ENCODE assay signal across 8 cellular contexts in genomic region chr12:102169922-102170698, GRCh38. TPM values are rescaled to one million over a fixed set of nuclear protein-coding genes. Genes with fewer than 3 reads are reported as not detected.
DNase-seq lines count a peak whose midpoint lies in the region; ATAC-seq, FAIRE-seq and TF ChIP-seq lines count a peak whose summit lies in the region.

No MANE protein-coding gene starts in this region.

- no peak overlapping the region for H3K18ac ChIP-seq in H1 (ENCODE audit: extremely low read depth, low read length)

- H2BK20ac ChIP-seq in H1 (ENCODE audit: low read length), result no peak overlapping the region

- TF ChIP-seq EP300 in H1 (IDR thresholded peaks at IDR 0.05; ENCODE audit: borderline replicate concordance in 1 of 2, low read depth in 2 of 2, low read length in 2 of 2), result no peak
- no peak for TF ChIP-seq EP300 in neural cell (conservative IDR thresholded peaks at IDR 0.05; ENCODE audit: poor library complexity, severe bottlenecking)

- WGBS in H1 (ENCODE audit: extremely low coverage in 1 of 2, insufficient coverage in 1 of 2, insufficient read length in 1 of 2, insufficient replicate concordance in 2 of 2, low coverage in 1 of 2, low lambda C conversion rate in 2 of 2, missing lambda C conversion rate in 1 of 2), 2 experiments, result 88% methylated on average over 2 of the region's 2 CpGs; no CpG with 5 or more reads in 1 of the 2 experiments

- H3K9me3 Mint-ChIP-seq in CD4-positive, CD25-positive, alpha-beta regulatory T cell, result no peaks in the 10 kb centered on the region

- H3K23me2 ChIP-seq in H1 (ENCODE audit: low read depth, low read length), result no peaks in the 10 kb centered on the region; the same call in 1 of the 2 replicates

- H2BK15ac ChIP-seq in H1 (ENCODE audit: low read length), result no peak overlapping the region

- H3K4me2 ChIP-seq in H1 (ENCODE audit: insufficient read depth in 1 of 2, low read depth in 2 of 2, low read length in 2 of 2) (no peak overlapping the region), neural cell (ENCODE audit: low read length) (no peak overlapping the region)

- H3K27ac ChIP-seq in CD4-positive, CD25-positive, alpha-beta regulatory T cell (ENCODE audit: insufficient read depth, low read length, poor library complexity, severe bottlenecking), result no peak overlapping the region
- H3K27ac ChIP-seq in H1 (ENCODE audit: low read depth, low read length) (no peak overlapping the region), neural cell (ENCODE audit: low read length) (no peak overlapping the region)

- no peak overlapping the region for H3K4me3 ChIP-seq in CD4-positive, CD25-positive, alpha-beta regulatory T cell (ENCODE audit: low read depth, low read length)
- H3K4me3 ChIP-seq in H1 (ENCODE audit: extremely low read depth in 1 of 4, insufficient read depth in 2 of 4, low read depth in 3 of 4, low read length in 4 of 4) (no peak overlapping the region), neural cell (ENCODE audit: low read length) (no peak overlapping the region), MG63 (no peak overlapping the region)

- no peaks in the 10 kb centered on the region for H3K79me1 ChIP-seq in H1 (ENCODE audit: low read depth, low read length)

- TF ChIP-seq CTCF in H1 (IDR thresholded peaks at IDR 0.05; ENCODE audit: control extremely low read depth in 1 of 3, insufficient read depth in 1 of 3, low read depth in 1 of 3, low read length in 3 of 3), result peak in 2 of 3 experiments; percentile 42 to 76; a peak in 2 of 4 replicates
- TF ChIP-seq CTCF in neural cell (IDR thresholded peaks at IDR 0.05; ENCODE audit: poor library complexity, severe bottlenecking), result peak; percentile 64

- H2AFZ ChIP-seq in H1 (ENCODE audit: low read length) (no peak overlapping the region), neural cell (ENCODE audit: low read depth, low read length) (no peak overlapping the region)

- DNase-seq in CD4-positive, CD25-positive, alpha-beta regulatory T cell, result peak in 1 of 3 donors; percentile 67
- DNase-seq in NCI-H748 treated with DMSO at 0.1 percent for 48 hours (lab: John Stamatoyannopoulos, UW) (peak; percentile 6), H1 (ENCODE audit: low read depth in 1 of 2, low spot score in 2 of 2) (no peak), NCI-H226 (no peak), MG63 (no peak)
- no peak for DNase-seq in stimulated activated naive CD4-positive, alpha-beta T cell treated with Interleukin-2 at 50 U/mL for 16 hours (lab: John Stamatoyannopoulos, UW)

- H3K56ac ChIP-seq in H1 (replicated peaks; ENCODE audit: insufficient read length, low read depth, low read length), result no peak overlapping the region

- H3K36me3 ChIP-seq in CD4-positive, CD25-positive, alpha-beta regulatory T cell (ENCODE audit: control insufficient read depth, insufficient read depth, low read length), result no peaks in the 10 kb centered on the region
- H3K36me3 ChIP-seq in H1 (ENCODE audit: control insufficient read depth in 2 of 4, insufficient read depth in 4 of 4, low read length in 3 of 4) (no peaks in the 10 kb centered on the region; a peak in 1 of 8 replicates), neural cell (ENCODE audit: insufficient read depth, low read length) (no peaks in the 10 kb centered on the region), MG63 (peaks cover 2% of the 10 kb centered on the region; the same call in 1 of the 2 replicates)

- H3K79me2 ChIP-seq in H1 (ENCODE audit: control insufficient read depth in 1 of 2, insufficient read depth in 2 of 2, low read length in 2 of 2) (no peaks in the 10 kb centered on the region), neural cell (replicated peaks; ENCODE audit: insufficient read depth, low read length) (no peaks in the 10 kb centered on the region)

- no peak overlapping the region for H2BK12ac ChIP-seq in H1 (ENCODE audit: low read depth, low read length)

- CTCF ChIA-PET in H1 (lab: Charles Lee; ENCODE audit: partially characterized antibody), result interaction anchor here (0.6 to 2.4 kb wide), 41 partner anchors 8 to 1962 kb away, joined by 3 to 23 read pairs (median 3); no protein-coding TSS in a partner anchor

- H3K4me1 ChIP-seq in CD4-positive, CD25-positive, alpha-beta regulatory T cell (ENCODE audit: control insufficient read depth, insufficient read depth, low read length, poor library complexity, severe bottlenecking), result peaks cover 10% of the 10 kb centered on the region
- no peaks in the 10 kb centered on the region for H3K4me1 ChIP-seq in H1 (replicated peaks in 1 of 4; ENCODE audit: control insufficient read depth in 3 of 4, insufficient read depth in 4 of 4, low read length in 3 of 4)

- no peaks in the 10 kb centered on the region for H3K9me3 ChIP-seq in CD4-positive, CD25-positive, alpha-beta regulatory T cell (ENCODE audit: control insufficient read depth in 2 of 2, low read length in 2 of 2)
- H3K9me3 ChIP-seq in H1 (ENCODE audit: insufficient read depth in 2 of 2, low read depth in 1 of 2, low read length in 1 of 2) (no peaks in the 10 kb centered on the region), neural cell (ENCODE audit: low read length) (no peaks in the 10 kb centered on the region), MG63 (no peaks in the 10 kb centered on the region)

- no peaks in the 10 kb centered on the region for H3K9me2 ChIP-seq in neural cell (ENCODE audit: insufficient read depth, low read length)

- H3K27me3 ChIP-seq in CD4-positive, CD25-positive, alpha-beta regulatory T cell (ENCODE audit: control insufficient read depth, insufficient read depth, low read length), result no peaks in the 10 kb centered on the region
- H3K27me3 ChIP-seq in H1 (replicated peaks in 1 of 4; ENCODE audit: control insufficient read depth in 3 of 4, extremely low read depth in 1 of 4, insufficient read depth in 3 of 4, low read length in 3 of 4) (no peaks in the 10 kb centered on the region), neural cell (ENCODE audit: insufficient read depth, low read depth, low read length) (no peaks in the 10 kb centered on the region), MG63 (no peaks in the 10 kb centered on the region)

- no peaks in the 10 kb centered on the region for H3F3A ChIP-seq in neural cell (ENCODE audit: insufficient read depth, low read length, poor library complexity, severe bottlenecking)

- H2BK5ac ChIP-seq in H1 (ENCODE audit: low read depth, low read length), result no peak overlapping the region

- H4K5ac ChIP-seq in H1 (ENCODE audit: insufficient read length, low read depth, low read length), result no peak overlapping the region

- no peak overlapping the region for H4K91ac ChIP-seq in H1 (replicated peaks; ENCODE audit: insufficient read length, low read length)

- H4K20me1 ChIP-seq in H1 (replicated peaks in 1 of 2; ENCODE audit: control insufficient read depth in 1 of 2, insufficient read depth in 2 of 2, low read length in 2 of 2) (peaks cover 0 to 2% of the 10 kb centered on the region in 2 experiments), neural cell (ENCODE audit: insufficient read depth) (no peaks in the 10 kb centered on the region)

- peaks cover 3% of the 10 kb centered on the region for H3K36me3 Mint-ChIP-seq in CD4-positive, CD25-positive, alpha-beta regulatory T cell

- H3K4ac ChIP-seq in H1 (replicated peaks; ENCODE audit: insufficient read length, low read depth, low read length), result no peak overlapping the region

- no peak overlapping the region for H3K9ac ChIP-seq in H1 (replicated peaks in 1 of 4; ENCODE audit: extremely low read depth in 1 of 4, low read depth in 3 of 4, low read length in 3 of 4)
- no peak overlapping the region for H3K9ac ChIP-seq in neural cell (ENCODE audit: low read length)

- no peaks in the 10 kb centered on the region for H3K27me3 Mint-ChIP-seq in CD4-positive, CD25-positive, alpha-beta regulatory T cell

- TF ChIP-seq RAD21 in H1 (IDR thresholded peaks at IDR 0.05 in 1 of 2, conservative IDR thresholded peaks at IDR 0.05 in 1 of 2; ENCODE audit: low read depth in 2 of 2, low read length in 2 of 2), result peak; percentile 57 to 61
- peak; percentile 59 for TF ChIP-seq RAD21 in neural cell (conservative IDR thresholded peaks at IDR 0.05)

- no peak overlapping the region for H3K4me3 Mint-ChIP-seq in CD4-positive, CD25-positive, alpha-beta regulatory T cell

- H2AK5ac ChIP-seq in H1 (ENCODE audit: low read depth, low read length), result no peak overlapping the region

- ATAC-seq in CD4-positive, CD25-positive, alpha-beta regulatory T cell (ENCODE audit: low read depth in 2 of 2), result peak; percentile 55 to 65
- peak; percentile 54 for ATAC-seq in GM19351 (IDR thresholded peaks at IDR 0.05; ENCODE audit: unreplicated experiment)

- no peak overlapping the region for H3K23ac ChIP-seq in H1 (ENCODE audit: insufficient read length)

- POLR2A ChIA-PET in H1 (lab: Charles Lee; ENCODE audit: partially characterized antibody), result no interaction called here

- H3K27ac Mint-ChIP-seq in CD4-positive, CD25-positive, alpha-beta regulatory T cell, result no peak overlapping the region

- peaks cover 6 to 19% (median 8%) of the 10 kb centered on the region in 4 donors for H3K4me1 Mint-ChIP-seq in CD4-positive, CD25-positive, alpha-beta regulatory T cell

- peak; percentile 62 for FAIRE-seq in H1 (lab: Jason Lieb, UNC)

- H4K8ac ChIP-seq in H1 (ENCODE audit: extremely low read depth, insufficient read depth, low read length), result no peak overlapping the region

- H3K14ac ChIP-seq in H1 (ENCODE audit: insufficient read length), result no peak overlapping the region

- TF ChIP-seq POLR2A in H1 (IDR thresholded peaks at IDR 0.05; ENCODE audit: control extremely low read depth in 1 of 2, low read depth in 2 of 2, low read length in 2 of 2), result no peak

- no peak overlapping the region for H2BK120ac ChIP-seq in H1 (replicated peaks; ENCODE audit: low read depth, low read length)

RNA-seq across cellular contexts. Expression of gene PMCH, which starts 27.5 kb away (rescaled TPM):
- 1.6 TPM for total RNA-seq in CD4-positive, CD25-positive, alpha-beta regulatory T cell
- polyA plus RNA-seq in CD4-positive, CD25-positive, alpha-beta regulatory T cell, result 10 to 100 TPM in 1 of 4 donors, 1 to 10 TPM in 3; 4.0 to 11.0 (median 6.1) TPM
- total RNA-seq in H1 (2021; fragmentation: NEBNext Ultra II Directional; extraction: Animal tissue kit (Norgen Biotek cat#: 25700)), result not detected in 2 replicates
- polyA plus RNA-seq in H1 (2011; rRNA removed) (not detected in 2 replicates), neural cell (not detected in 2 replicates)
- not detected for polyA plus RNA-seq in H1 (2011; cell fraction: cytosol; rRNA removed)
- not detected for polyA plus RNA-seq in H1 (2011; cell fraction: nucleus; rRNA removed)
- polyA plus RNA-seq in H1 (2012, experiment 1 of 2), result not detected in 4 replicates
- not detected for polyA plus RNA-seq in H1 (2012, experiment 2 of 2)
- polyA plus RNA-seq in H1 (2013, experiment 1 of 2), result not detected
- not detected for polyA plus RNA-seq in H1 (2013, experiment 2 of 2)
- polyA minus RNA-seq in H1 (2011; rRNA and poly(A)+ RNA removed), result not detected in 2 replicates
- not detected for polyA minus RNA-seq in H1 (2011; cell fraction: cytosol; rRNA and poly(A)+ RNA removed)
- not detected for polyA minus RNA-seq in H1 (2011; cell fraction: nucleus; rRNA and poly(A)+ RNA removed)
- not detected in 2 replicates for polyA minus RNA-seq in neural cell
- total RNA-seq in MG63 (2014; rRNA removed; shearing (Covaris generic); ENCODE audit: low replicate concordance), result not detected in 2 replicates

RNA-seq across cellular contexts. Expression of gene PARPBP, which starts 50.1 kb away (rescaled TPM):
- 3.9 TPM for total RNA-seq in CD4-positive, CD25-positive, alpha-beta regulatory T cell
- 1 to 10 TPM; 2.6 to 5.1 (median 3.8) TPM for polyA plus RNA-seq in CD4-positive, CD25-positive, alpha-beta regulatory T cell
- 33.2 and 38.1 TPM in 2 replicates for total RNA-seq in H1 (2021; fragmentation: NEBNext Ultra II Directional; extraction: Animal tissue kit (Norgen Biotek cat#: 25700))
- polyA plus RNA-seq in H1 (2011; rRNA removed) (5.3 and 10.9 TPM in 2 replicates), neural cell (2.6 and 6.3 TPM in 2 replicates)
- polyA plus RNA-seq in H1 (2011; cell fraction: cytosol; rRNA removed), result 16.8 TPM
- polyA plus RNA-seq in H1 (2011; cell fraction: nucleus; rRNA removed), result 5.2 TPM
- polyA plus RNA-seq in H1 (2012, experiment 1 of 2), result 14.8 to 22.9 TPM (median 15.8 TPM) in 4 replicates
- polyA plus RNA-seq in H1 (2012, experiment 2 of 2), result 3.8 TPM
- 19.9 TPM for polyA plus RNA-seq in H1 (2013, experiment 1 of 2)
- 20.2 TPM for polyA plus RNA-seq in H1 (2013, experiment 2 of 2)
- 18.7 and 22.7 TPM in 2 replicates for polyA minus RNA-seq in H1 (2011; rRNA and poly(A)+ RNA removed)
- polyA minus RNA-seq in H1 (2011; cell fraction: cytosol; rRNA and poly(A)+ RNA removed), result 8.0 TPM
- polyA minus RNA-seq in H1 (2011; cell fraction: nucleus; rRNA and poly(A)+ RNA removed), result 40.6 TPM
- polyA minus RNA-seq in neural cell, result 4.4 and 5.1 TPM in 2 replicates
- total RNA-seq in MG63 (2014; rRNA removed; shearing (Covaris generic); ENCODE audit: low replicate concordance), result 19.2 and 37.6 TPM in 2 replicates

RNA-seq across cellular contexts. Expression of gene NUP37, which starts 50.2 kb away (rescaled TPM):
- total RNA-seq in CD4-positive, CD25-positive, alpha-beta regulatory T cell, result 17.2 TPM
- polyA plus RNA-seq in CD4-positive, CD25-positive, alpha-beta regulatory T cell, result 10 to 100 TPM; 37.8 to 44.7 (median 40.7) TPM
- 68.7 and 71.0 TPM in 2 replicates for total RNA-seq in H1 (2021; fragmentation: NEBNext Ultra II Directional; extraction: Animal tissue kit (Norgen Biotek cat#: 25700))
- polyA plus RNA-seq in H1 (2011; rRNA removed), result 24.1 and 53.5 TPM in 2 replicates
- polyA plus RNA-seq in H1 (2011; cell fraction: cytosol; rRNA removed), result 49.5 TPM
- 7.2 TPM for polyA plus RNA-seq in H1 (2011; cell fraction: nucleus; rRNA removed)
- 55.4 to 89.6 TPM (median 73.6 TPM) in 4 replicates for polyA plus RNA-seq in H1 (2012, experiment 1 of 2)
- polyA plus RNA-seq in H1 (2012, experiment 2 of 2), result 24.1 TPM
- 53.4 TPM for polyA plus RNA-seq in H1 (2013, experiment 1 of 2)
- 53.6 TPM for polyA plus RNA-seq in H1 (2013, experiment 2 of 2)
- polyA minus RNA-seq in H1 (2011; rRNA and poly(A)+ RNA removed), result 36.5 and 45.4 TPM in 2 replicates
- polyA minus RNA-seq in H1 (2011; cell fraction: cytosol; rRNA and poly(A)+ RNA removed), result 19.3 TPM
- polyA minus RNA-seq in H1 (2011; cell fraction: nucleus; rRNA and poly(A)+ RNA removed), result 22.0 TPM
- polyA plus RNA-seq in neural cell, result 21.6 and 22.4 TPM in 2 replicates
- 11.7 and 14.4 TPM in 2 replicates for polyA minus RNA-seq in neural cell
- 77.9 and 187 TPM in 2 replicates for total RNA-seq in MG63 (2014; rRNA removed; shearing (Covaris generic); ENCODE audit: low replicate concordance)
